Comparison of ENCODE assay signal across 20 cellular contexts in the genomic region with DNA sequence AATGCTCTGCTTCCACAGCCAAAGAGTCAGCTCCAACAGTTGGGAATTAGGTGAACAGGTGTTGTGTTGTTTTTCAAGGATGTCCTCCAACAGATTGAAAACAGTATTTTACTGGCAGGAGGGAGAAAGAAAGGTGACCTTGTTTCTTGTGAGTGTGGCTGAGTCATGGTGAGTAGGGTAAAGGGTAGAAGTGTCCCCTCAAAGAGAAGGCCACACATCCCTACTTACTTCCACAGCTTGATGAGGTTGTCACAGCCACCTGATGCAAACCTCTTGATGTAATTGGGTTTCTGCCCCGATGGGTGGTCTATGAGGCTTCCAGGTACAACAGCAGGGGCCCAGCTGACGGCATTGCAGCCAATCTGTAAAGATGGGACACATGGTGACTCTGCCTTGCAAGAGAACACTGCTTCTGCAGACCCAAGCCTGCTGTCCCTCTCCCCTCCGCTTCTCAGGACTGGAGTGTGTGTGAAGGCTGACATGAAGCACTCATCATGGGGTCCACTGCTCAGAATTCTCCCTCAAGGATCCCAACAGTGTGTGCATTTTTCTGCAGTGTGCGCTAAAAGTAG. TPM values are rescaled to one million over a fixed set of nuclear protein-coding genes. Genes with fewer than 3 reads are reported as not detected.
A peak's percentile ranks its signal among the peaks of the same experiment; 100 is the strongest.
DNase-seq lines count a peak whose midpoint lies in the region; ATAC-seq, FAIRE-seq and TF ChIP-seq lines count a peak whose summit lies in the region.
"Had no signal": no experiment of that assay in that cellular context is flagged by ENCODE, and none has a peak within 500 bp of the region (broad histone marks: within the 10 kb centered on the region; RNA-seq: fewer than 3 reads in every experiment).

No MANE protein-coding gene starts in this region.

- H3K4me3 Mint-ChIP-seq in Calu3 (ENCODE audit: low read depth, unreplicated experiment), result no peak overlapping the region
- H3K4me3 Mint-ChIP-seq in activated naive CD8-positive, alpha-beta T cell treated with anti-CD3 and anti-CD28 coated beads, Interleukin-2, amount 50 U/mL, for 24 hours, result no peak overlapping the region
- H3K4me3 Mint-ChIP-seq in memory B cell, result no peak overlapping the region
- H3K4me3 Mint-ChIP-seq in CD8-positive, alpha-beta T cell, result no peak overlapping the region
- H3K4me3 Mint-ChIP-seq: CD8-positive, alpha-beta memory T cell had no signal

- H3K27me3 Mint-ChIP-seq in Calu3 (ENCODE audit: unreplicated experiment) (no peaks in the 10 kb centered on the region), memory B cell (no peaks in the 10 kb centered on the region)
- H3K27me3 Mint-ChIP-seq in activated naive CD8-positive, alpha-beta T cell treated with anti-CD3 and anti-CD28 coated beads, Interleukin-2, amount 50 U/mL, for 24 hours, result no peaks in the 10 kb centered on the region
- no peaks in the 10 kb centered on the region for H3K27me3 Mint-ChIP-seq in CD8-positive, alpha-beta T cell (ENCODE audit: low read depth)
- H3K27me3 Mint-ChIP-seq: CD8-positive, alpha-beta memory T cell had no signal

- WGBS in lower leg skin, 2 donors, result 93 to 98% methylated on average over 4 of the region's 4 CpGs

- DNase-seq in Calu3 (no peak), GM12891 (ENCODE audit: insufficient read length, low spot score) (no peak), memory B cell (ENCODE audit: low spot score in 2 of 2) (no peak), lower leg skin (ENCODE audit: low spot score in 2 of 2) (no peak), NCI-H82 treated with DMSO at 0.1 percent for 48 hours (lab: John Stamatoyannopoulos, UW; ENCODE audit: unreplicated experiment) (no peak)
- DNase-seq in activated naive CD8-positive, alpha-beta T cell treated with anti-CD3 and anti-CD28 coated beads, Interleukin-2, amount 50 U/mL, for 24 hours, result no peak
- DNase-seq in CD8-positive, alpha-beta T cell, result no peak
- DNase-seq: BE2C; CD8-positive, alpha-beta memory T cell; EL; IMR-90; NCI-H1417 treated with DMSO at 0.1 percent for 48 hours; NCI-H2029 treated with DMSO at 0.1 percent for 48 hours; NCI-H2227 treated with DMSO at 0.1 percent for 48 hours; NCI-H69; PC-3 had no signal

- POLR2A ChIA-PET in CD8-positive, alpha-beta T cell (lab: Charles Lee), result no interaction called here

- no peak for TF ChIP-seq CTCF in Calu3 (IDR thresholded peaks at IDR 0.05; ENCODE audit: unreplicated experiment)
- TF ChIP-seq CTCF in lower leg skin (IDR thresholded peaks at IDR 0.05), result no peak
- TF ChIP-seq CTCF in CD8-positive, alpha-beta T cell (IDR thresholded peaks at IDR 0.05), result no peak

- peak; percentile 12; the same call in 1 of the 2 replicates for TF ChIP-seq POLR2A in GM12891 (IDR thresholded peaks at IDR 0.05; ENCODE audit: low read depth, low read length)
- TF ChIP-seq POLR2A in lower leg skin (IDR thresholded peaks at IDR 0.05), result no peak

- intact Hi-C loops in Calu3 (cut with micrococcal nuclease; ENCODE audit: unreplicated experiment), result no loop called here
- intact Hi-C loops in lower leg skin (cut with DNase I; ENCODE audit: low total_unique reads), result no loop called here
- intact Hi-C loops in CD8-positive, alpha-beta T cell (cut with DNase I, micrococcal nuclease), result no loop called here

- CTCF ChIA-PET in Calu3 (lab: Charles Lee), result interaction anchor here (1.3 kb wide), 1 partner anchor 16 kb away, joined by 3 read pairs; no protein-coding TSS in a partner anchor
- CTCF ChIA-PET in CD8-positive, alpha-beta T cell (lab: Charles Lee), result interaction anchor here (1.1 to 1.4 kb wide), 2 partner anchors 15 kb away, joined by 3 to 4 read pairs; a partner anchor contains a TSS

- peaks cover 59% of the 10 kb centered on the region for H3K36me3 Mint-ChIP-seq in Calu3 (ENCODE audit: insufficient read depth, unreplicated experiment)
- peaks cover 58% of the 10 kb centered on the region for H3K36me3 Mint-ChIP-seq in activated naive CD8-positive, alpha-beta T cell treated with anti-CD3 and anti-CD28 coated beads, Interleukin-2, amount 50 U/mL, for 24 hours (ENCODE audit: low read depth)
- H3K36me3 Mint-ChIP-seq in memory B cell, result peaks cover 36% of the 10 kb centered on the region
- H3K36me3 Mint-ChIP-seq in CD8-positive, alpha-beta T cell, result peaks cover 92% of the 10 kb centered on the region

- no peak overlapping the region for H3K27ac ChIP-seq in CD8-positive, alpha-beta T cell (ENCODE audit: low read depth, low read length)
- H3K27ac ChIP-seq: SJSA1 had no signal

- no peaks in the 10 kb centered on the region for H3K4me1 ChIP-seq in CD8-positive, alpha-beta T cell (ENCODE audit: insufficient read depth, low read length)
- H3K4me1 ChIP-seq: BE2C, SJSA1 had no signal

- no peak for FAIRE-seq in GM12891 (lab: Jason Lieb, UNC)

- peaks cover 44% of the 10 kb centered on the region for H3K36me3 ChIP-seq in CD8-positive, alpha-beta T cell (ENCODE audit: insufficient read depth, low read length)

- H3K9me3 ChIP-seq in CD8-positive, alpha-beta T cell (ENCODE audit: low read length), result no peaks in the 10 kb centered on the region
- H3K9me3 ChIP-seq: BE2C, SJSA1 had no signal

- H3K4me3 ChIP-seq in lower leg skin (ENCODE audit: low read depth, poor library complexity, severe bottlenecking), result no peak overlapping the region
- no peak overlapping the region for H3K4me3 ChIP-seq in CD8-positive, alpha-beta T cell (ENCODE audit: low read depth, low read length)
- H3K4me3 ChIP-seq: SJSA1 had no signal

- no peaks in the 10 kb centered on the region for H3K9me3 Mint-ChIP-seq in Calu3 (ENCODE audit: low read depth, unreplicated experiment)
- H3K9me3 Mint-ChIP-seq in activated naive CD8-positive, alpha-beta T cell treated with anti-CD3 and anti-CD28 coated beads, Interleukin-2, amount 50 U/mL, for 24 hours, result no peaks in the 10 kb centered on the region
- H3K9me3 Mint-ChIP-seq in memory B cell, result no peaks in the 10 kb centered on the region
- no peaks in the 10 kb centered on the region for H3K9me3 Mint-ChIP-seq in CD8-positive, alpha-beta T cell
- H3K9me3 Mint-ChIP-seq: CD8-positive, alpha-beta memory T cell had no signal

- BruUV-seq in Calu3 (replicated peaks; lab: Mats Ljungman, UMichigan), result no TSS peak

- no peaks in the 10 kb centered on the region for H3K27me3 ChIP-seq in CD8-positive, alpha-beta T cell (ENCODE audit: insufficient read depth, low read length)
- H3K27me3 ChIP-seq: BE2C, SJSA1 had no signal

- H3K4me1 Mint-ChIP-seq in Calu3 (ENCODE audit: low read depth, unreplicated experiment) (peaks cover 8% of the 10 kb centered on the region), memory B cell (peaks cover 3% of the 10 kb centered on the region)
- H3K4me1 Mint-ChIP-seq in activated naive CD8-positive, alpha-beta T cell treated with anti-CD3 and anti-CD28 coated beads, Interleukin-2, amount 50 U/mL, for 24 hours, result peaks cover under 1% of the 10 kb centered on the region
- no peaks in the 10 kb centered on the region for H3K4me1 Mint-ChIP-seq in CD8-positive, alpha-beta T cell (ENCODE audit: low read depth)
- H3K4me1 Mint-ChIP-seq: CD8-positive, alpha-beta memory T cell had no signal

- H3K27ac Mint-ChIP-seq in Calu3 (ENCODE audit: unreplicated experiment), result peak overlapping the region; percentile 70
- peak overlapping the region; percentile 73 for H3K27ac Mint-ChIP-seq in activated naive CD8-positive, alpha-beta T cell treated with anti-CD3 and anti-CD28 coated beads, Interleukin-2, amount 50 U/mL, for 24 hours
- peak overlapping the region; percentile 62 for H3K27ac Mint-ChIP-seq in memory B cell
- H3K27ac Mint-ChIP-seq in CD8-positive, alpha-beta T cell, result no peak overlapping the region

- ATAC-seq in activated naive CD8-positive, alpha-beta T cell treated with anti-CD3 and anti-CD28 coated beads, Interleukin-2, amount 50 U/mL, for 24 hours, result no peak
- ATAC-seq in memory B cell (ENCODE audit: low read depth), result no peak
- ATAC-seq in CD8-positive, alpha-beta T cell, result no peak
- ATAC-seq: HCT116, PC-3 had no signal

TF ChIP-seq in GM12891, 5 proteins besides CTCF, POLR2A, EP300 and RAD21:
- TF ChIP-seq POU2F2 (IDR thresholded peaks at IDR 0.05; ENCODE audit: low read depth, low read length) (no peak), PAX5 (IDR thresholded peaks at IDR 0.05; ENCODE audit: insufficient read depth, low read length, severe bottlenecking) (no peak), TAF1 (IDR thresholded peaks at IDR 0.05; ENCODE audit: low read depth, low read length) (no peak), SPI1 (IDR thresholded peaks at IDR 0.05; ENCODE audit: low read depth, low read length) (no peak), POLR2AphosphoS5 (IDR thresholded peaks at IDR 0.05; ENCODE audit: low read depth, low read length) (no peak)

RNA-seq across cellular contexts. Expression of a gene that starts 12.7 kb away (rescaled TPM):
- total RNA-seq in Calu3 (2022), result 0.85 and 2.1 TPM in 2 replicates
- polyA plus RNA-seq in GM12891 (2012; ENCODE audit: low read depth, missing spikeins), result 2.4 TPM
- total RNA-seq in lower leg skin, result not detected
- total RNA-seq in CD8-positive, alpha-beta T cell, result under 1 TPM in 1 of 2 experiments, not detected in 1; 0.92 TPM
- total RNA-seq: HT-29, IMR-90, PC-3 had no signal
- polyA plus RNA-seq: AG04450 had no signal

RNA-seq across cellular contexts. Expression of a gene that starts 15.5 kb away (rescaled TPM):
- total RNA-seq in Calu3 (2022) (94.8 and 96.8 TPM in 2 replicates), lower leg skin (100 to 1,000 TPM in 1 of 4 donors, 10 to 100 TPM in 3; 73.7 to 105 (median 93.0) TPM)
- 82.7 TPM for polyA plus RNA-seq in GM12891 (2012; ENCODE audit: low read depth, missing spikeins)
- 10 to 100 TPM; 92.0 to 92.2 TPM for total RNA-seq in CD8-positive, alpha-beta T cell

RNA-seq across cellular contexts. Expression of a gene that starts 57.2 kb away (rescaled TPM):
- 34.2 and 34.3 TPM in 2 replicates for total RNA-seq in Calu3 (2022)
- polyA plus RNA-seq in GM12891 (2012; ENCODE audit: low read depth, missing spikeins), result 21.8 TPM
- total RNA-seq in lower leg skin, result 10 to 100 TPM; 18.6 to 25.1 (median 22.4) TPM
- 10 to 100 TPM; 40.2 to 40.3 TPM for total RNA-seq in CD8-positive, alpha-beta T cell
